ENCODE assay signal across 8 cellular contexts in the genomic region with DNA sequence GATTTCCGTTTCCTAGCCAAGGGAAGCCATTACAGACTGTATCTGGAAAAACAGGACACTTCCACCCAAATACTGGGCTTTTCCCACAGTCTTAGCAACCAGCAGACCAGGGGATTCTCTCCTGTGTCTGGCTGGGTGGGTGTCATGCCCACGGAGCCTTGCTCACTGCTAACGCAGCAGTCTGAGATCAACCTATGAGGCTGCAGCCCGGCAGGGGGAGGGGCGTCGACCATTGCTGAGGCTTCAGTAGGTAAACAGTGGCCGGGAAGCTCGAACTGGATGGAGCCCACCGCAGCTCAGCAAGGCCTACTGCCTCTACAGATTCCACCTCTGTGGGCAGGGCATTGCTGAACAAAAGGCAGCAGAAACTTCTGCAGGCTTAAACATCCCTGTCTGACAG.
"Had no signal": no experiment of that assay in that cellular context is flagged by ENCODE, and none has a peak within 500 bp of the region (broad histone marks: within the 10 kb centered on the region; RNA-seq: fewer than 3 reads in every experiment).

No MANE protein-coding gene starts in this region.

- H3K9me3 Mint-ChIP-seq: HFFc6 had no signal

- H3K27ac Mint-ChIP-seq: HFFc6, IgD-negative memory B cell had no signal

- ATAC-seq: HCT116, HepG2 had no signal

- H3K4me3 Mint-ChIP-seq: HFFc6, IgD-negative memory B cell had no signal

- DNase-seq: GM23248, GOT3, H7, HFFc6, KBM-7 had no signal

- H3K27me3 Mint-ChIP-seq: IgD-negative memory B cell had no signal
